In genomic region chr17:8154608-8155152, GRCh38 we compare ENCODE assay signal across 2 cellular contexts.
TF ChIP-seq lines count a peak whose summit lies in the region.

No MANE protein-coding gene starts in this region.

TF ChIP-seq in HCT116, 20 proteins besides CTCF, POLR2A, EP300 and RAD21:
- TF ChIP-seq CEBPB (IDR thresholded peaks at IDR 0.05; ENCODE audit: low read depth) = no peak
- TF ChIP-seq MAX (IDR thresholded peaks at IDR 0.05) = no peak
- no peak for TF ChIP-seq ZNF274 (IDR thresholded peaks at IDR 0.05; ENCODE audit: low read depth, low read length)
- TF ChIP-seq EZH2 (IDR thresholded peaks at IDR 0.05) = no peak
- TF ChIP-seq, protein P1, sequence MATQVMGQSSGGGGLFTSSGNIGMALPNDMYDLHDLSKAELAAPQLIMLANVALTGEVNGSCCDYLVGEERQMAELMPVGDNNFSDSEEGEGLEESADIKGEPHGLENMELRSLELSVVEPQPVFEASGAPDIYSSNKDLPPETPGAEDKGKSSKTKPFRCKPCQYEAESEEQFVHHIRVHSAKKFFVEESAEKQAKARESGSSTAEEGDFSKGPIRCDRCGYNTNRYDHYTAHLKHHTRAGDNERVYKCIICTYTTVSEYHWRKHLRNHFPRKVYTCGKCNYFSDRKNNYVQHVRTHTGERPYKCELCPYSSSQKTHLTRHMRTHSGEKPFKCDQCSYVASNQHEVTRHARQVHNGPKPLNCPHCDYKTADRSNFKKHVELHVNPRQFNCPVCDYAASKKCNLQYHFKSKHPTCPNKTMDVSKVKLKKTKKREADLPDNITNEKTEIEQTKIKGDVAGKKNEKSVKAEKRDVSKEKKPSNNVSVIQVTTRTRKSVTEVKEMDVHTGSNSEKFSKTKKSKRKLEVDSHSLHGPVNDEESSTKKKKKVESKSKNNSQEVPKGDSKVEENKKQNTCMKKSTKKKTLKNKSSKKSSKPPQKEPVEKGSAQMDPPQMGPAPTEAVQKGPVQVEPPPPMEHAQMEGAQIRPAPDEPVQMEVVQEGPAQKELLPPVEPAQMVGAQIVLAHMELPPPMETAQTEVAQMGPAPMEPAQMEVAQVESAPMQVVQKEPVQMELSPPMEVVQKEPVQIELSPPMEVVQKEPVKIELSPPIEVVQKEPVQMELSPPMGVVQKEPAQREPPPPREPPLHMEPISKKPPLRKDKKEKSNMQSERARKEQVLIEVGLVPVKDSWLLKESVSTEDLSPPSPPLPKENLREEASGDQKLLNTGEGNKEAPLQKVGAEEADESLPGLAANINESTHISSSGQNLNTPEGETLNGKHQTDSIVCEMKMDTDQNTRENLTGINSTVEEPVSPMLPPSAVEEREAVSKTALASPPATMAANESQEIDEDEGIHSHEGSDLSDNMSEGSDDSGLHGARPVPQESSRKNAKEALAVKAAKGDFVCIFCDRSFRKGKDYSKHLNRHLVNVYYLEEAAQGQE (IDR thresholded peaks at IDR 0.05; ENCODE audit: low read depth) = no peak
- no peak; the same call in 1 of the 2 replicates for TF ChIP-seq POLR2AphosphoS5 (IDR thresholded peaks at IDR 0.05; ENCODE audit: low read depth, low read length)
- TF ChIP-seq EGR1 (IDR thresholded peaks at IDR 0.05; ENCODE audit: low read depth) = no peak
- TF ChIP-seq SIN3A (IDR thresholded peaks at IDR 0.05; ENCODE audit: low read depth) = no peak
- TF ChIP-seq SP1 (IDR thresholded peaks at IDR 0.05; ENCODE audit: low read depth) = no peak
- no peak for TF ChIP-seq ELF1 (IDR thresholded peaks at IDR 0.05; ENCODE audit: borderline replicate concordance, low read depth)

TF ChIP-seq in K562, 482 proteins besides CTCF, POLR2A, EP300 and RAD21:
- TF ChIP-seq EGR1 (conservative IDR thresholded peaks at IDR 0.05) (no peak), MAX (CRISPR knock-in tag; IDR thresholded peaks at IDR 0.05) (0 out of 2 replicates have a peak, but pooled peaks have one; percentile 7), SMC3 (conservative IDR thresholded peaks at IDR 0.05; ENCODE audit: insufficient read depth, low read depth, low read length) (no peak), ZNF445 (CRISPR knock-in tag; IDR thresholded peaks at IDR 0.05; ENCODE audit: low read depth) (no peak), NR2C2 (CRISPR knock-in tag; IDR thresholded peaks at IDR 0.05) (no peak), NR2C2 (tag; IDR thresholded peaks at IDR 0.05) (peak; percentile 1; the same call in 1 of the 2 replicates)
